Comparison of ENCODE assay signal across 17 cellular contexts in the genomic region with DNA sequence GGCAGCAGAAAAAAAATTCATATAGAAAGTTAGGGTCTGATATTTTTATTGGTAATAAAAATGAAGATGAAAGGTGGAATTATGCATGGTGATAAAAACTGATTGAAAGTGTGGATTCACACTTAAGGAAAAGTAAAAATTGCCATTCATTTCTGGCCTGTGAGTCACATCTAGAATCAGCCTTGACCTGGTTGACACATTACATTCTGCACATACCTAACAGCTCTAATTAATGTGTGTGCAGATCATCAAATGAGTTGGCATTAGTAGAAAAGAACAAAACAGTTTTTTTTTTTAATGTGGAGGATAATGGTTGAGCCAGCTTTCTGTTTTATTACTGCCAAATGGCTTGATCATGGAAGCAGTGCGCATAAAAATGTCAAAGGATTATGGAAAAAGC.
A peak's percentile ranks its signal among the peaks of the same experiment; 100 is the strongest.
DNase-seq lines count a peak whose midpoint lies in the region; TF ChIP-seq lines count a peak whose summit lies in the region.
"Had no signal": no experiment of that assay in that cellular context is flagged by ENCODE, and none has a peak within 500 bp of the region (broad histone marks: within the 10 kb centered on the region; RNA-seq: fewer than 3 reads in every experiment).

No MANE protein-coding gene starts in this region.

- no peaks in the 10 kb centered on the region for H3K9me3 ChIP-seq in CD8-positive, alpha-beta memory T cell (ENCODE audit: low read length)

- no TSS peak for BruUV-seq in Calu3 (replicated peaks; lab: Mats Ljungman, UMichigan)

- CTCF ChIA-PET in Calu3 (lab: Charles Lee) = interaction anchor here (0.7 to 1.2 kb wide), 2 partner anchors 17 to 74 kb away, joined by 3 to 4 read pairs; no protein-coding TSS in a partner anchor
- CTCF ChIA-PET in CD8-positive, alpha-beta memory T cell (lab: Charles Lee) = no interaction called here

- peak; percentile 61 for TF ChIP-seq EP300 in Ishikawa (IDR thresholded peaks at IDR 0.05; ENCODE audit: borderline replicate concordance)

- no peaks in the 10 kb centered on the region for H3K27me3 Mint-ChIP-seq in Calu3 (ENCODE audit: unreplicated experiment)
- H3K27me3 Mint-ChIP-seq in CD8-positive, alpha-beta memory T cell = no peaks in the 10 kb centered on the region
- H3K27me3 Mint-ChIP-seq: activated naive CD8-positive, alpha-beta T cell treated with anti-CD3 and anti-CD28 coated beads for 36 hours; central memory CD8-positive, alpha-beta T cell had no signal

- no peaks in the 10 kb centered on the region for H3K36me3 Mint-ChIP-seq in Calu3 (ENCODE audit: insufficient read depth, unreplicated experiment)
- H3K36me3 Mint-ChIP-seq in CD8-positive, alpha-beta memory T cell = no peaks in the 10 kb centered on the region
- H3K36me3 Mint-ChIP-seq: activated naive CD8-positive, alpha-beta T cell treated with anti-CD3 and anti-CD28 coated beads for 36 hours had no signal

- no peak overlapping the region for H3K4me3 ChIP-seq in CD8-positive, alpha-beta memory T cell (ENCODE audit: low read length)

- TF ChIP-seq CTCF in Calu3 (IDR thresholded peaks at IDR 0.05; ENCODE audit: unreplicated experiment) = no peak

- no peak for TF ChIP-seq RAD21 in Ishikawa (IDR thresholded peaks at IDR 0.05; ENCODE audit: low read depth)

- H3K27ac ChIP-seq in CD8-positive, alpha-beta memory T cell (ENCODE audit: low read depth, low read length) = no peak overlapping the region

- no peaks in the 10 kb centered on the region for H3K27me3 ChIP-seq in CD8-positive, alpha-beta memory T cell (ENCODE audit: insufficient read depth, low read length, poor library complexity, severe bottlenecking)

- peak overlapping the region; percentile 36 for H3K27ac Mint-ChIP-seq in Calu3 (ENCODE audit: unreplicated experiment)
- no peak overlapping the region for H3K27ac Mint-ChIP-seq in CD8-positive, alpha-beta memory T cell
- H3K27ac Mint-ChIP-seq: activated B cell treated with CpG ODN at 0.5 μM for 24 hours; activated naive CD8-positive, alpha-beta T cell treated with anti-CD3 and anti-CD28 coated beads for 36 hours; H9 had no signal

- H3K4me1 Mint-ChIP-seq in Calu3 (ENCODE audit: low read depth, unreplicated experiment) = peaks cover 33% of the 10 kb centered on the region
- no peaks in the 10 kb centered on the region for H3K4me1 Mint-ChIP-seq in CD8-positive, alpha-beta memory T cell
- H3K4me1 Mint-ChIP-seq: activated B cell treated with CpG ODN at 0.5 μM for 24 hours; activated naive CD8-positive, alpha-beta T cell treated with anti-CD3 and anti-CD28 coated beads for 36 hours; central memory CD8-positive, alpha-beta T cell had no signal

- H3K4me3 Mint-ChIP-seq in Calu3 (ENCODE audit: low read depth, unreplicated experiment) = no peak overlapping the region
- no peak overlapping the region for H3K4me3 Mint-ChIP-seq in CD8-positive, alpha-beta memory T cell
- H3K4me3 Mint-ChIP-seq: activated B cell treated with CpG ODN at 0.5 μM for 24 hours; activated naive CD8-positive, alpha-beta T cell treated with anti-CD3 and anti-CD28 coated beads for 36 hours; central memory CD8-positive, alpha-beta T cell; H9 had no signal

- DNase-seq in Calu3 (peak; percentile 28), astrocyte of the hippocampus (ENCODE audit: low read depth, low spot score) (peak; percentile 64), kidney tubule cell (ENCODE audit: low spot score) (peak; percentile 87), NCI-H128 (lab: John Stamatoyannopoulos, UW; ENCODE audit: unreplicated experiment) (no peak), hypothalamus (lab: John Stamatoyannopoulos, UW) (no peak)
- no peak for DNase-seq in central memory CD4-positive, alpha-beta T cell
- DNase-seq in CD8-positive, alpha-beta memory T cell = no peak
- DNase-seq: activated B cell treated with CpG ODN at 0.5 μM for 24 hours; activated naive CD8-positive, alpha-beta T cell treated with anti-CD3 and anti-CD28 coated beads for 36 hours; effector CD8-positive, alpha-beta T cell; H9; NCI-H187; occipital lobe; SIG-M5; T-helper 2 cell had no signal

- POLR2A ChIA-PET in CD8-positive, alpha-beta memory T cell (lab: Charles Lee) = no interaction called here

- H3K9me3 Mint-ChIP-seq in Calu3 (ENCODE audit: low read depth, unreplicated experiment) = peaks cover 2% of the 10 kb centered on the region
- H3K9me3 Mint-ChIP-seq in CD8-positive, alpha-beta memory T cell = peaks cover 0 to 6% (median 0%) of the 10 kb centered on the region in 5 donors
- H3K9me3 Mint-ChIP-seq: activated B cell treated with CpG ODN at 0.5 μM for 24 hours; activated naive CD8-positive, alpha-beta T cell treated with anti-CD3 and anti-CD28 coated beads for 36 hours; central memory CD8-positive, alpha-beta T cell; H9 had no signal

- no peaks in the 10 kb centered on the region for H3K36me3 ChIP-seq in CD8-positive, alpha-beta memory T cell (ENCODE audit: insufficient read depth, low read length)

- intact Hi-C loops in Calu3 (cut with micrococcal nuclease; ENCODE audit: unreplicated experiment) = no loop called here

- no peaks in the 10 kb centered on the region for H3K4me1 ChIP-seq in CD8-positive, alpha-beta memory T cell (ENCODE audit: insufficient read depth, low read length)

TF ChIP-seq in Ishikawa, 13 proteins besides CTCF, POLR2A, EP300 and RAD21:
- TF ChIP-seq EGR1 (IDR thresholded peaks at IDR 0.05) (no peak), NFIC (IDR thresholded peaks at IDR 0.05) (0 out of 2 replicates have a peak, but pooled peaks have one; percentile 30), TCF12 (IDR thresholded peaks at IDR 0.05; ENCODE audit: low read depth) (0 out of 2 replicates have a peak, but pooled peaks have one; percentile 26), TEAD4 (IDR thresholded peaks at IDR 0.05) (peak; percentile 86), FOXM1 (IDR thresholded peaks at IDR 0.05; ENCODE audit: borderline replicate concordance, low read depth) (peak; percentile 34; the same call in 1 of the 2 replicates), ZBTB7A (IDR thresholded peaks at IDR 0.05; ENCODE audit: low read depth) (no peak)
- TF ChIP-seq, protein P1, sequence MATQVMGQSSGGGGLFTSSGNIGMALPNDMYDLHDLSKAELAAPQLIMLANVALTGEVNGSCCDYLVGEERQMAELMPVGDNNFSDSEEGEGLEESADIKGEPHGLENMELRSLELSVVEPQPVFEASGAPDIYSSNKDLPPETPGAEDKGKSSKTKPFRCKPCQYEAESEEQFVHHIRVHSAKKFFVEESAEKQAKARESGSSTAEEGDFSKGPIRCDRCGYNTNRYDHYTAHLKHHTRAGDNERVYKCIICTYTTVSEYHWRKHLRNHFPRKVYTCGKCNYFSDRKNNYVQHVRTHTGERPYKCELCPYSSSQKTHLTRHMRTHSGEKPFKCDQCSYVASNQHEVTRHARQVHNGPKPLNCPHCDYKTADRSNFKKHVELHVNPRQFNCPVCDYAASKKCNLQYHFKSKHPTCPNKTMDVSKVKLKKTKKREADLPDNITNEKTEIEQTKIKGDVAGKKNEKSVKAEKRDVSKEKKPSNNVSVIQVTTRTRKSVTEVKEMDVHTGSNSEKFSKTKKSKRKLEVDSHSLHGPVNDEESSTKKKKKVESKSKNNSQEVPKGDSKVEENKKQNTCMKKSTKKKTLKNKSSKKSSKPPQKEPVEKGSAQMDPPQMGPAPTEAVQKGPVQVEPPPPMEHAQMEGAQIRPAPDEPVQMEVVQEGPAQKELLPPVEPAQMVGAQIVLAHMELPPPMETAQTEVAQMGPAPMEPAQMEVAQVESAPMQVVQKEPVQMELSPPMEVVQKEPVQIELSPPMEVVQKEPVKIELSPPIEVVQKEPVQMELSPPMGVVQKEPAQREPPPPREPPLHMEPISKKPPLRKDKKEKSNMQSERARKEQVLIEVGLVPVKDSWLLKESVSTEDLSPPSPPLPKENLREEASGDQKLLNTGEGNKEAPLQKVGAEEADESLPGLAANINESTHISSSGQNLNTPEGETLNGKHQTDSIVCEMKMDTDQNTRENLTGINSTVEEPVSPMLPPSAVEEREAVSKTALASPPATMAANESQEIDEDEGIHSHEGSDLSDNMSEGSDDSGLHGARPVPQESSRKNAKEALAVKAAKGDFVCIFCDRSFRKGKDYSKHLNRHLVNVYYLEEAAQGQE (IDR thresholded peaks at IDR 0.05; ENCODE audit: low read depth) = no peak
- TF ChIP-seq, protein P2, sequence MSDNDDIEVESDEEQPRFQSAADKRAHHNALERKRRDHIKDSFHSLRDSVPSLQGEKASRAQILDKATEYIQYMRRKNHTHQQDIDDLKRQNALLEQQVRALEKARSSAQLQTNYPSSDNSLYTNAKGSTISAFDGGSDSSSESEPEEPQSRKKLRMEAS (IDR thresholded peaks at IDR 0.05) = no peak

Comparison
In these comparisons a context has a peak if more than half of its experiments do, and no peak if none do; other contexts are left out.
1. DNase-seq: peak in Calu3 (single experiment), astrocyte of the hippocampus (single experiment) and kidney tubule cell (single experiment); none in NCI-H128 (single experiment), hypothalamus (0 of 51), central memory CD4-positive, alpha-beta T cell (single experiment) and CD8-positive, alpha-beta memory T cell (0 of 5).